In the genomic region with DNA sequence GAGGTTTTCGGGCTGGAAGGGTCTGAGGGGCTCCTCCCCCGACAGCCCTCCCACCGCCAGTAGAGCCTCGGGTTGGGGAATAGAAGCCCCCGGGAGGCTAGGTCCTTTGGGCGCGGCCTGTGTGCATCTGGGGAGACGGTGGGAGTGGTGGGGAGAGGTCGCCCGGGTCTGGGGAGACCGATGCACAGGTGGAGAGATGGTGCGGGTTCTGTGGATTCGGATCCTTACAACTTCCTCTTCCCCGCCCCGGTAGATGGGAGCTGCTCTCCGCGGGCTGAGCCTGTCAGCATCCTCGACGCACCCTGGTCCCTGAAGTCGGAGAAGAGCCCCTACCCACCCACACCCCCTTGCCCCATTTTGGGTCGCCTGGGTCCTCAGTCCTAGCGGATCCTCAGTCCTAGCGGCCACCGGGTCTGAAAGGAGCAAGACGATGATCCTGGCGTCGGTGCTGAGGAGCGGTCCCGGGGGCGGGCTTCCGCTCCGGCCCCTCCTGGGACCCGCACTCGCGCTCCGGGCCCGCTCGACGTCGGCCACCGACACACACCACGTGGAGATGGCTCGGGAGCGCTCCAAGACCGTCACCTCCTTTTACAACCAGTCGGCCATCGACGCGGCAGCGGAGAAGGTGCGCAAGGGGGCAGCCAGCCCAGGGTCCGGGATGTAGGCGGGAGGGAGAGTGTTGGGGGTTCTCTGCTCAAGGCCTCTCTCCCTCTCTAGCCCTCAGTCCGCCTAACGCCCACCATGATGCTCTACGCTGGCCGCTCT, we compare ENCODE assay signal across 1 cellular context.
A peak's percentile ranks its signal among the peaks of the same experiment; 100 is the strongest.
TF ChIP-seq lines count a peak whose summit lies in the region.

No MANE protein-coding gene starts in this region.

TF ChIP-seq in K562, 482 proteins besides CTCF, POLR2A, EP300 and RAD21:
- TF ChIP-seq CBX1 (IDR thresholded peaks at IDR 0.05; ENCODE audit: low read depth) (0 out of 2 replicates have a peak, but pooled peaks have one; percentile 15), ZBTB33 (CRISPR knock-in tag; IDR thresholded peaks at IDR 0.05) (peak; percentile 64; the same call in 1 of the 2 replicates), PRPF4 (IDR thresholded peaks at IDR 0.05; ENCODE audit: insufficient read depth, low read depth, low read length, poor library complexity, severe bottlenecking) (peak; percentile 57), KAT7 (CRISPR knock-in tag; IDR thresholded peaks at IDR 0.05; ENCODE audit: borderline replicate concordance) (0 out of 2 replicates have a peak, but pooled peaks have one; percentile 15), PCBP1 (IDR thresholded peaks at IDR 0.05; ENCODE audit: low read depth, low read length, poor library complexity, severe bottlenecking) (peak; percentile 44), ZNF444 (CRISPR knock-in tag; IDR thresholded peaks at IDR 0.05) (no peak)
